29 cellular contexts compared by ENCODE assay signal in the genomic region with DNA sequence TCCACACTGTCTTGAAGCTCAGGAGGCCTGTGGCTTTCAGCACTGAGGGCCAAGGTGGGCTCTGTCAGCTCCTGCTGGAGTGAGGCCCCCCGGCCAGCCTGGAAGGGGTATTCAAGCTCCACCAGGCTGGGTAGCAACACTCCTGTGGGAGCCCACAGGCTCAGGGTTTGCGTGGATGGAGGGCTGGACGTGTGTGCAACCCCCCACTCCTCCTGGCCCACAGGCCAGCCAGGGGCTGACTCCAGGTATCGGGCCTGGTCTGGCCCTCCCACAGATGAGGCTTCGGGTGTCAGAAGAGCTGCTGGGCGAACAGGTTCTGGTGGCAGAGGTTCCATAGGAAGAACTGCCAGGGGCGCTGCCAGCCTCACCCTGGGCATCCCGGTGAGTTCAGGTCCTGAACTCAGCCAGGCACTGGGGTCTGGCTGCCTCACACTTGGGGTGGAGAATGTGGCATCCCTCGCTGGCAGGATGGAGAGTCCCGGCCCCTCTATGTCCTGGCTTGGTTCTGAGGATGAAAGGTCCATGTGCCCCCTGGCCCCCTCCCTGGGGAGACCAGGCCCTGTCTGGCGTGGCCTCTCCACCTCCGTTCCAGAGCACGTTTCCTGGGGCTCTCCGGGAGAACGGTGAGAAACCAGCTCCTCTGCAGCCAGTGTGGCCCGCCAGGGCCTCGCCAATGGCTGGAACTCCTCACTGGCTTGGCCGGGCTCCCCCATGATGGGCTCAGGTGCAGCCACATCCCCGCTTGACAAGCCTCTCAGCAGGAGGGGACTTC.
"Had no signal": no experiment of that assay in that cellular context is flagged by ENCODE, and none has a peak within 500 bp of the region (broad histone marks: within the 10 kb centered on the region; RNA-seq: fewer than 3 reads in every experiment).

No MANE protein-coding gene starts in this region.

- H3K27ac ChIP-seq: SJCRH30, SK-N-MC had no signal

- H3K9me3 ChIP-seq: SJCRH30 had no signal

- H3K36me3 ChIP-seq: SJCRH30 had no signal

- FAIRE-seq: bronchial epithelial cell had no signal

- DNase-seq: activated CD4-positive, alpha-beta memory T cell treated with anti-CD3 and anti-CD28 coated beads for 36 hours; activated CD4-positive, alpha-beta T cell treated with anti-CD3 and anti-CD28 coated beads for 36 hours; activated CD4-positive, alpha-beta T cell treated with anti-CD3 and anti-CD28 coated beads, Interleukin-2, amount 10 ng/mL, durations not matched to agents 7 days and 5 days; activated CD8-positive, alpha-beta memory T cell treated with anti-CD3 and anti-CD28 coated beads, Interleukin-2, amount 50 U/mL, for 4 hours; activated gamma-delta T cell treated with Interleukin-2 at 50 U/mL for 16 hours; activated naive CD4-positive, alpha-beta T cell treated with anti-CD3 and anti-CD28 coated beads for 36 hours; activated naive CD8-positive, alpha-beta T cell treated with anti-CD3 and anti-CD28 coated beads, Interleukin-2, amount 50 U/mL, for 24 hours; activated T-cell treated with anti-CD3 and anti-CD28 coated beads for 4 hours; activated T-cell treated with anti-CD3 and anti-CD28 coated beads, Interleukin-2, amount 50 U/mL, for 4 hours; anterior cingulate cortex; caudate nucleus; cerebellar nuclear complex; Kasumi-1; KG1; MM.1S; MV-4-11; NCI-H1105; NCI-H1417 treated with DMSO at 0.1 percent for 48 hours; NCI-H187 treated with DMSO at 0.1 percent for 48 hours; NCI-H2081; NCI-H2171 treated with DMSO at 0.1 percent for 48 hours; NCI-H2227 treated with DMSO at 0.1 percent for 48 hours; SHP77; SJCRH30; T1000 had no signal

- H3K4me3 ChIP-seq: SJCRH30, SK-N-MC had no signal

- ATAC-seq: activated CD4-positive, alpha-beta T cell treated with anti-CD3 and anti-CD28 coated beads for 36 hours; activated CD4-positive, CD25-positive, alpha-beta regulatory T cell treated with anti-CD3 and anti-CD28 coated beads, Interleukin-2, amount 50 U/mL, for 24 hours; activated T-cell treated with anti-CD3 and anti-CD28 coated beads, Interleukin-2, amount 50 U/mL, for 4 hours; Panc1 had no signal
